In genomic region chr14:51978566-51979398, GRCh38 we compare ENCODE assay signal across 8 cellular contexts. TPM values are rescaled to one million over a fixed set of nuclear protein-coding genes. Genes with fewer than 3 reads are reported as not detected.
DNase-seq lines count a peak whose midpoint lies in the region; ATAC-seq and TF ChIP-seq lines count a peak whose summit lies in the region.

No MANE protein-coding gene starts in this region.

- CTCF ChIA-PET in activated naive CD4-positive, alpha-beta T cell treated with anti-CD3 and anti-CD28 coated beads for 36 hours (lab: Charles Lee) = interaction anchor here (0.6 to 5.3 kb wide), 35 partner anchors 8 to 695 kb away, joined by 3 to 40 read pairs (median 4); partner anchors contain the start of gene GNG2

- ATAC-seq in GM21515 (IDR thresholded peaks at IDR 0.05; ENCODE audit: unreplicated experiment) (peak; percentile 59), upper lobe of right lung (peak; percentile 90)

- H3K4me3 ChIP-seq in upper lobe of right lung = no peak overlapping the region

- no peaks in the 10 kb centered on the region for H3K27me3 Mint-ChIP-seq in activated naive CD4-positive, alpha-beta T cell treated with anti-CD3 and anti-CD28 coated beads for 36 hours (ENCODE audit: low read depth)
- peaks cover 2% of the 10 kb centered on the region for H3K27me3 Mint-ChIP-seq in glutamatergic neuron (ENCODE audit: unreplicated experiment)

- H3K36me3 ChIP-seq in upper lobe of right lung = no peaks in the 10 kb centered on the region

- peak; percentile 86 for DNase-seq in NCI-H1092 (lab: John Stamatoyannopoulos, UW)
- DNase-seq in SK-N-DZ (ENCODE audit: low spot score) = peak; percentile 74
- peak; percentile 91 for DNase-seq in activated naive CD4-positive, alpha-beta T cell treated with anti-CD3 and anti-CD28 coated beads for 36 hours
- DNase-seq in glutamatergic neuron = peak; percentile 93
- peak; percentile 84 for DNase-seq in pons (ENCODE audit: low spot score)
- DNase-seq in upper lobe of right lung = peak; percentile 75

- H3K9me3 Mint-ChIP-seq in activated naive CD4-positive, alpha-beta T cell treated with anti-CD3 and anti-CD28 coated beads for 36 hours = no peaks in the 10 kb centered on the region
- no peaks in the 10 kb centered on the region for H3K9me3 Mint-ChIP-seq in glutamatergic neuron (ENCODE audit: unreplicated experiment)

- peaks cover 8% of the 10 kb centered on the region for H3K4me1 ChIP-seq in upper lobe of right lung

- no peak overlapping the region for H3K4me3 Mint-ChIP-seq in activated naive CD4-positive, alpha-beta T cell treated with anti-CD3 and anti-CD28 coated beads for 36 hours
- H3K4me3 Mint-ChIP-seq in glutamatergic neuron (ENCODE audit: unreplicated experiment) = no peak overlapping the region

- peak; percentile 94 for TF ChIP-seq CTCF in C4-2B (conservative IDR thresholded peaks at IDR 0.05)
- peak; percentile 94 for TF ChIP-seq CTCF in glutamatergic neuron (IDR thresholded peaks at IDR 0.05; ENCODE audit: partially characterized antibody, unreplicated experiment)
- TF ChIP-seq CTCF in upper lobe of right lung (IDR thresholded peaks at IDR 0.05) = peak; percentile 97

- no peak overlapping the region for H3K27ac Mint-ChIP-seq in activated naive CD4-positive, alpha-beta T cell treated with anti-CD3 and anti-CD28 coated beads for 36 hours
- no peak overlapping the region for H3K27ac Mint-ChIP-seq in glutamatergic neuron (ENCODE audit: unreplicated experiment)

- H3K9me3 ChIP-seq in upper lobe of right lung = no peaks in the 10 kb centered on the region

- intact Hi-C loops in activated naive CD4-positive, alpha-beta T cell treated with anti-CD3 and anti-CD28 coated beads for 36 hours (cut with micrococcal nuclease) = loop anchor here (1.0 to 10.0 kb wide), 5 partner anchors 118 to 424 kb away; partner anchors contain the start of gene GNG2
- intact Hi-C loops in upper lobe of right lung (cut with DNase I) = no loop called here

- no peaks in the 10 kb centered on the region for H3K36me3 Mint-ChIP-seq in activated naive CD4-positive, alpha-beta T cell treated with anti-CD3 and anti-CD28 coated beads for 36 hours (ENCODE audit: low read depth)
- no peaks in the 10 kb centered on the region for H3K36me3 Mint-ChIP-seq in glutamatergic neuron (ENCODE audit: unreplicated experiment)

- no peak overlapping the region for H3K27ac ChIP-seq in C4-2B
- peak overlapping the region; percentile 43 for H3K27ac ChIP-seq in upper lobe of right lung

- H3K27me3 ChIP-seq in upper lobe of right lung = no peaks in the 10 kb centered on the region

- peaks cover 4% of the 10 kb centered on the region for H3K4me1 Mint-ChIP-seq in activated naive CD4-positive, alpha-beta T cell treated with anti-CD3 and anti-CD28 coated beads for 36 hours (ENCODE audit: low read depth)
- peaks cover 6% of the 10 kb centered on the region for H3K4me1 Mint-ChIP-seq in glutamatergic neuron (ENCODE audit: low read depth, unreplicated experiment)

RNA-seq across cellular contexts. Expression of gene RTRAF, which starts 10.6 kb away (rescaled TPM):
- polyA plus RNA-seq in SK-N-DZ (2014; cell fraction: cytosol; rRNA removed) = 73.3 and 108 TPM in 2 replicates
- polyA plus RNA-seq in SK-N-DZ (2014; cell fraction: nucleus; rRNA removed) = 57.2 and 81.1 TPM in 2 replicates
- 100 to 1,000 TPM; 255 to 275 TPM for total RNA-seq in activated naive CD4-positive, alpha-beta T cell treated with anti-CD3 and anti-CD28 coated beads for 36 hours
- total RNA-seq in glutamatergic neuron (ENCODE audit: unreplicated experiment) (178 TPM), upper lobe of right lung (104 TPM)
